In the genomic region with DNA sequence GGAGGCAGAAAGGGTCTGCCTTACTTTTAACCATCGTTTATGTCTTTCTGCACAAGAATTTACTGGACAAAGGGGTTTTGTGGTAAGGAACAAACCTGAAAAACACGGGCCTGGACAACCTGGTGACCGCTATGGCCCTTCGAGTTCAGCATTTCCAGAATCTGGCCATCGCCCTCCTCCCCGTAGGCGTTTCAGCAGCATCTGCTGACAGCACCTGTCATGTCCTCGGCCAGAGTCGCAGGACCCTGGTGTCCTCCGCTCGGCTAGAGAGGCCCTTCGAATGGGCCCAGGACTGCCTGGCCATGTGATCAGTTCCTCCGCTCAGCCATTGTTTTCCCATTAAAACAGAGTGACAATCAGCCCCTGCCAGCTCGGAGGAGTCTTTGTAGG, we compare ENCODE assay signal across 21 cellular contexts.
DNase-seq lines count a peak whose midpoint lies in the region; ATAC-seq, FAIRE-seq and TF ChIP-seq lines count a peak whose summit lies in the region.
"Had no signal": no experiment of that assay in that cellular context is flagged by ENCODE, and none has a peak within 500 bp of the region (broad histone marks: within the 10 kb centered on the region; RNA-seq: fewer than 3 reads in every experiment).

No MANE protein-coding gene starts in this region.

- no peaks in the 10 kb centered on the region for H3F3A ChIP-seq in GM23338 (replicated peaks; ENCODE audit: low read depth)

- no peaks in the 10 kb centered on the region for H3K36me3 ChIP-seq in GM23338 (ENCODE audit: insufficient read depth)
- no peaks in the 10 kb centered on the region for H3K36me3 ChIP-seq in kidney (ENCODE audit: control insufficient read depth in 1 of 2, insufficient read depth in 2 of 2, low read length in 2 of 2)
- peaks cover 13 to 57% (median 43%) of the 10 kb centered on the region in 4 donors for H3K36me3 ChIP-seq in sigmoid colon
- H3K36me3 ChIP-seq: BLaER1 treated with 17β-estradiol and CSF1 and Interleukin-3, amounts not matched to agents 10 nM and 100 nM had no signal

- intact Hi-C loops in kidney (cut with DNase I) (no loop called here), sigmoid colon (cut with DNase I) (no loop called here)

- no peak overlapping the region for H3K27ac Mint-ChIP-seq in GM23338
- no peak overlapping the region for H3K27ac Mint-ChIP-seq in WTC11
- H3K27ac Mint-ChIP-seq: B cell; CD8-positive, alpha-beta T cell; HFFc6; IgD-negative memory B cell had no signal

- no peak overlapping the region for H3K4me3 Mint-ChIP-seq in GM23338
- no peak overlapping the region for H3K4me3 Mint-ChIP-seq in WTC11
- H3K4me3 Mint-ChIP-seq: B cell; CD8-positive, alpha-beta T cell; HFFc6; IgD-negative memory B cell had no signal

- H3K27me3 ChIP-seq in GM23338 (ENCODE audit: insufficient read depth) (no peaks in the 10 kb centered on the region), sigmoid colon (no peaks in the 10 kb centered on the region)

- no peaks in the 10 kb centered on the region; the same call in 2 of the 3 replicates for H3K9me3 Mint-ChIP-seq in GM23338
- no peaks in the 10 kb centered on the region for H3K9me3 Mint-ChIP-seq in WTC11
- H3K9me3 Mint-ChIP-seq: CD8-positive, alpha-beta T cell; HFFc6 had no signal

- H3K27me3 Mint-ChIP-seq in GM23338 (ENCODE audit: insufficient read depth, low read depth, poor library complexity) = peaks cover 9% of the 10 kb centered on the region
- no peaks in the 10 kb centered on the region for H3K27me3 Mint-ChIP-seq in WTC11 (ENCODE audit: low read depth)

- peaks cover 0 to 4% of the 10 kb centered on the region in 2 donors for H3K9me3 ChIP-seq in kidney (ENCODE audit: control insufficient read depth in 1 of 2, low read length in 2 of 2)
- H3K9me3 ChIP-seq in sigmoid colon = no peaks in the 10 kb centered on the region

- H3K27ac ChIP-seq in GM23338 (ENCODE audit: low read depth) (no peak overlapping the region), kidney (ENCODE audit: low read depth in 2 of 2, low read length in 2 of 2) (no peak overlapping the region), sigmoid colon (no peak overlapping the region)
- H3K27ac ChIP-seq: BLaER1 treated with 17β-estradiol and CSF1 and Interleukin-3, amounts not matched to agents 10 nM and 100 nM; GM23248 had no signal

- WGBS in sigmoid colon, 2 donors = 94 to 95% methylated on average over 14 of the region's 14 CpGs

- no peak for FAIRE-seq in kidney (lab: Jason Lieb, UNC)
- FAIRE-seq: GM12878, HepG2 had no signal

- DNase-seq in GM23338 (ENCODE audit: low spot score) (no peak), WTC11 (ENCODE audit: low spot score) (peak; percentile 5), kidney (peak; percentile 21), sigmoid colon (peak; percentile 52), ureter (ENCODE audit: low spot score) (no peak), COLO829 (ENCODE audit: low spot score) (no peak)
- DNase-seq: CD8-positive, alpha-beta T cell; COR-L47; DMS 273 treated with DMSO at 0.1 percent for 48 hours; DMS53; DND-41; EL; GM23248; HFFc6 had no signal

- no peak overlapping the region for H3K9ac ChIP-seq in kidney (ENCODE audit: low read length in 2 of 2)
- H3K9ac ChIP-seq: BLaER1 treated with 17β-estradiol and CSF1 and Interleukin-3, amounts not matched to agents 10 nM and 100 nM; GM23248 had no signal

- TF ChIP-seq CTCF in GM23338 (conservative IDR thresholded peaks at IDR 0.05; ENCODE audit: low read depth in 2 of 2) = no peak
- TF ChIP-seq CTCF in WTC11 (IDR thresholded peaks at IDR 0.05) = no peak
- no peak for TF ChIP-seq CTCF in kidney (IDR thresholded peaks at IDR 0.05; ENCODE audit: borderline replicate concordance, extremely low read depth, insufficient read depth)
- no peak for TF ChIP-seq CTCF in sigmoid colon (IDR thresholded peaks at IDR 0.05)

- H3K4me2 ChIP-seq in GM23338 = no peak overlapping the region
- H3K4me2 ChIP-seq: BLaER1 treated with 17β-estradiol and CSF1 and Interleukin-3, amounts not matched to agents 10 nM and 100 nM had no signal

- H3K4me1 ChIP-seq in GM23338 (ENCODE audit: insufficient read depth) (no peaks in the 10 kb centered on the region), kidney (ENCODE audit: control insufficient read depth in 1 of 2, insufficient read depth in 1 of 2, low read depth in 1 of 2, low read length in 2 of 2) (no peaks in the 10 kb centered on the region), sigmoid colon (peaks cover 0 to 27% (median 21%) of the 10 kb centered on the region in 4 donors)

- CTCF ChIA-PET in WTC11 (lab: Charles Lee) = interaction anchor here (0.6 to 3.8 kb wide), 11 partner anchors 11 to 594 kb away, joined by 3 to 38 read pairs (median 3); no protein-coding TSS in a partner anchor

- H3K4me3 ChIP-seq in GM23338 (no peak overlapping the region), kidney (ENCODE audit: low read length in 2 of 2) (no peak overlapping the region), sigmoid colon (no peak overlapping the region)
- H3K4me3 ChIP-seq: BLaER1 treated with 17β-estradiol and CSF1 and Interleukin-3, amounts not matched to agents 10 nM and 100 nM; GM12878; GM23248 had no signal

- H2AFZ ChIP-seq in GM23338 = peak overlapping the region; percentile 87
- H2AFZ ChIP-seq: GM23248 had no signal

- H4K20me1 ChIP-seq in GM23338 (replicated peaks; ENCODE audit: insufficient read depth) = no peaks in the 10 kb centered on the region

- H3K36me3 Mint-ChIP-seq in GM23338 (ENCODE audit: low read depth) = no peaks in the 10 kb centered on the region
- H3K36me3 Mint-ChIP-seq in WTC11 = no peaks in the 10 kb centered on the region
- H3K36me3 Mint-ChIP-seq: CD8-positive, alpha-beta T cell; IgD-negative memory B cell had no signal

- H3K4me1 Mint-ChIP-seq in GM23338 (peaks cover 9% of the 10 kb centered on the region), WTC11 (no peaks in the 10 kb centered on the region)
- H3K4me1 Mint-ChIP-seq: B cell, IgD-negative memory B cell had no signal

- no peaks in the 10 kb centered on the region for H3K9me2 ChIP-seq in GM23338 (ENCODE audit: insufficient read depth)

- POLR2A ChIA-PET in WTC11 (lab: Charles Lee) = no interaction called here

- no peak for ATAC-seq in GM23338
- no peak for ATAC-seq in WTC11
- no peak for ATAC-seq in HG02798 (IDR thresholded peaks at IDR 0.05; ENCODE audit: poor library complexity, unreplicated experiment)
- no peak for ATAC-seq in GM21825 (IDR thresholded peaks at IDR 0.05; ENCODE audit: unreplicated experiment)
- ATAC-seq: CD8-positive, alpha-beta T cell; GM12878 had no signal

- no peak for TF ChIP-seq EP300 in sigmoid colon (IDR thresholded peaks at IDR 0.05)

- H3K79me2 ChIP-seq in GM23338 (replicated peaks; ENCODE audit: insufficient read depth) = no peaks in the 10 kb centered on the region

- TF ChIP-seq POLR2A in sigmoid colon (IDR thresholded peaks at IDR 0.05) = no peak

TF ChIP-seq in GM23338, 12 proteins besides CTCF, POLR2A, EP300 and RAD21 (continues in another document):
- TF ChIP-seq EZH2phosphoT487 (IDR thresholded peaks at IDR 0.05; ENCODE audit: unreplicated experiment) (no peak), ETS1 (IDR thresholded peaks at IDR 0.05) (no peak), EZH2 (IDR thresholded peaks at IDR 0.05; ENCODE audit: low read depth, unreplicated experiment) (no peak), CREB1 (CRISPR knock-in tag; IDR thresholded peaks at IDR 0.05; ENCODE audit: low read depth) (no peak), NANOG (IDR thresholded peaks at IDR 0.05; ENCODE audit: borderline replicate concordance) (no peak)

TF ChIP-seq in WTC11, 78 proteins besides CTCF, POLR2A, EP300 and RAD21:
- TF ChIP-seq, protein P1, sequence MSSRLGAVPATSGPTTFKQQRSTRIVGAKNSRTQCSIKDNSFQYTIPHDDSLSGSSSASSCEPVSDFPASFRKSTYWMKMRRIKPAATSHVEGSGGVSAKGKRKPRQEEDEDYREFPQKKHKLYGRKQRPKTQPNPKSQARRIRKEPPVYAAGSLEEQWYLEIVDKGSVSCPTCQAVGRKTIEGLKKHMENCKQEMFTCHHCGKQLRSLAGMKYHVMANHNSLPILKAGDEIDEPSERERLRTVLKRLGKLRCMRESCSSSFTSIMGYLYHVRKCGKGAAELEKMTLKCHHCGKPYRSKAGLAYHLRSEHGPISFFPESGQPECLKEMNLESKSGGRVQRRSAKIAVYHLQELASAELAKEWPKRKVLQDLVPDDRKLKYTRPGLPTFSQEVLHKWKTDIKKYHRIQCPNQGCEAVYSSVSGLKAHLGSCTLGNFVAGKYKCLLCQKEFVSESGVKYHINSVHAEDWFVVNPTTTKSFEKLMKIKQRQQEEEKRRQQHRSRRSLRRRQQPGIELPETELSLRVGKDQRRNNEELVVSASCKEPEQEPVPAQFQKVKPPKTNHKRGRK (CRISPR knock-in tag; IDR thresholded peaks at IDR 0.05; ENCODE audit: borderline replicate concordance) = no peak
- TF ChIP-seq ELF4 (CRISPR knock-in tag; IDR thresholded peaks at IDR 0.05; ENCODE audit: low read depth) (no peak), FOXP1 (CRISPR knock-in tag; IDR thresholded peaks at IDR 0.05; ENCODE audit: borderline replicate concordance) (no peak), ZNF138 (CRISPR knock-in tag; conservative IDR thresholded peaks at IDR 0.05) (no peak), OVOL2 (CRISPR knock-in tag; IDR thresholded peaks at IDR 0.05; ENCODE audit: borderline replicate concordance) (no peak), ZNF317 (CRISPR knock-in tag; IDR thresholded peaks at IDR 0.05; ENCODE audit: borderline replicate concordance, low read depth) (no peak), ZNF396 (CRISPR knock-in tag; IDR thresholded peaks at IDR 0.05; ENCODE audit: borderline replicate concordance) (no peak), NFYB (CRISPR knock-in tag; conservative IDR thresholded peaks at IDR 0.05; ENCODE audit: low read depth) (no peak)

Comparison
In these comparisons a context has a peak if more than half of its experiments do, and no peak if none do; other contexts are left out.
1. DNase-seq: peak in WTC11 (single experiment), kidney (single experiment) and sigmoid colon (single experiment); none in GM23338 (single experiment), ureter (single experiment) and COLO829 (single experiment).